20 cellular contexts compared by ENCODE assay signal in the genomic region with DNA sequence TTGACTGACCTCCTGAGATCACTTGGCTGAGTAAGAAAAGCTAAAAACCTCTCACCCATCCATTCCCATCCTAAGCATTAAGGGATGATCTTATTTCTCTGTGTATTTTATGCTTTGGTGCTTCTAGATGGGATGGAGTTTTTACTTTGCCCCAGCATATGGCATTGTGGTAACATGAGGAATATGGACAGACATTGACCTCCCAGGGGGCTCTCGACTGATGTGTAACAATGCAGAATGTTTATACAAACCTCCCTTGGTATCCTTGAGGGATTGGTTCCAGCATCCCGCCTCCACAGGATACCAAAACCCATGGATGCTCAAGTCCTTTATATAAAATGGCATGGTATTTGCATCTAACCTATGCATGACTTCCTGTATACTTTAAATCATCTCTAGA.
"Had no signal": no experiment of that assay in that cellular context is flagged by ENCODE, and none has a peak within 500 bp of the region (broad histone marks: within the 10 kb centered on the region; RNA-seq: fewer than 3 reads in every experiment).

No MANE protein-coding gene starts in this region.

- H3K27ac ChIP-seq: hepatocyte, skin epidermis, vagina had no signal

- ATAC-seq: activated CD8-positive, alpha-beta memory T cell treated with anti-CD3 and anti-CD28 coated beads, Interleukin-2, amount 10 ng/mL, durations not matched to agents 7 days and 5 days; gastroesophageal sphincter; right cardiac atrium had no signal

- H3K9me3 Mint-ChIP-seq: activated naive CD4-positive, alpha-beta T cell treated with anti-CD3 and anti-CD28 coated beads, Interleukin-2, amount 50 U/mL, for 24 hours; activated T-cell treated with anti-CD3 and anti-CD28 coated beads, Interleukin-2, amount 50 U/mL, for 24 hours; memory B cell; nephron had no signal

- H3K9me3 ChIP-seq: adrenal gland, gastroesophageal sphincter, left ventricle myocardium inferior, transverse colon, vagina had no signal

- DNase-seq: activated CD4-positive, alpha-beta T cell treated with anti-CD3 and anti-CD28 coated beads for 1 hour; activated CD4-positive, alpha-beta T cell treated with anti-CD3 and anti-CD28 coated beads, Interleukin-2, amount 50 U/mL, for 48 hours; activated CD8-positive, alpha-beta memory T cell treated with anti-CD3 and anti-CD28 coated beads, Interleukin-2, amount 10 ng/mL, durations not matched to agents 7 days and 5 days; activated T-cell treated with anti-CD3 and anti-CD28 coated beads, Interleukin-2, amount 50 U/mL, for 24 hours; adrenal gland; left ventricle myocardium inferior; stimulated activated CD4-positive, alpha-beta T cell treated with anti-CD3 and anti-CD28 coated beads, Interleukin-15, amount 100 ng/mL, for 24 hours; stimulated activated CD4-positive, alpha-beta T cell treated with anti-CD3 and anti-CD28 coated beads, Interleukin-4, amount 100 ng/mL, for 1 hour; stimulated activated naive CD4-positive, alpha-beta T cell; T1000; transverse colon had no signal

- H3K4me3 Mint-ChIP-seq: activated CD8-positive, alpha-beta memory T cell treated with anti-CD3 and anti-CD28 coated beads, Interleukin-2, amount 10 ng/mL, durations not matched to agents 7 days and 5 days; activated naive CD4-positive, alpha-beta T cell treated with anti-CD3 and anti-CD28 coated beads, Interleukin-2, amount 50 U/mL, for 24 hours; activated T-cell treated with anti-CD3 and anti-CD28 coated beads, Interleukin-2, amount 50 U/mL, for 24 hours; memory B cell; nephron had no signal

- H3K27ac Mint-ChIP-seq: activated CD8-positive, alpha-beta memory T cell treated with anti-CD3 and anti-CD28 coated beads, Interleukin-2, amount 10 ng/mL, durations not matched to agents 7 days and 5 days; activated naive CD4-positive, alpha-beta T cell treated with anti-CD3 and anti-CD28 coated beads, Interleukin-2, amount 50 U/mL, for 24 hours; activated T-cell treated with anti-CD3 and anti-CD28 coated beads, Interleukin-2, amount 50 U/mL, for 24 hours; memory B cell; progenitor cell of endocrine pancreas had no signal

- H3K4me3 ChIP-seq: adrenal gland, gastroesophageal sphincter, hepatocyte, left ventricle myocardium inferior, skin epidermis, transverse colon, vagina had no signal

- H3K36me3 ChIP-seq: transverse colon had no signal

- H3K27me3 ChIP-seq: adrenal gland, gastroesophageal sphincter, hepatocyte, transverse colon, vagina had no signal

- H3K27me3 Mint-ChIP-seq: activated CD8-positive, alpha-beta memory T cell treated with anti-CD3 and anti-CD28 coated beads, Interleukin-2, amount 10 ng/mL, durations not matched to agents 7 days and 5 days; activated naive CD4-positive, alpha-beta T cell treated with anti-CD3 and anti-CD28 coated beads, Interleukin-2, amount 50 U/mL, for 24 hours; activated T-cell treated with anti-CD3 and anti-CD28 coated beads, Interleukin-2, amount 50 U/mL, for 24 hours; memory B cell had no signal
